ENCODE assay signal across 8 cellular contexts in the genomic region with DNA sequence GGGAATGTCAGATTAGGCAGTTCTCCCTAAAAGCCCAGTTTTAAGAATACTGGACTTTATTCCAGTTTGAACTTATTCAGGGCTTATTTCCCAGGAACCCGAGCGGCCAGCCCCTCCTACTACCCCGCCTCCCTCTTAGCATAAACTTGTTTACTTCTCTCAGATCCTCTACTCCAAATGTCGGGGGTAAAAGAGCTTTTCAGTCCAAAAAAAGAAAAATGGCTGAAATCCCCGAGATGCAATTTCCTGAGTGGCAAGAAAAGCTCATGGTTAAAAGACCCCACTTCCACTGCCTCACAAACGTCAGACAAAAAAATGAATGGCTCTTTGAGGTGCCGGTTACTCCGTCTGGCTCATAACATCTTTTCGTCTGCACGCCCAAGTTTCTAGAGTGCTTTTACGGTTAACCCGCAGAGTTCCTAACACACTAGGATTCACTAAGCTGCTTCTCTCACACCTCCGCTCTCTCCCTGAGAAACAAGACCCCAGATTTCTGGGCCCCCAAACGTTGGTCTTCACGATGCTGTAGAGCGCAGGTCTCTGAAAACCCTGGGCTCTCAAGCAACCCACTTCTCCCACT. TPM values are rescaled to one million over a fixed set of nuclear protein-coding genes. Genes with fewer than 3 reads are reported as not detected.
DNase-seq lines count a peak whose midpoint lies in the region; ATAC-seq and TF ChIP-seq lines count a peak whose summit lies in the region.

No MANE protein-coding gene starts in this region.

- peak; percentile 9 for DNase-seq in activated gamma-delta T cell treated with Interleukin-2 at 50 U/mL for 16 hours
- DNase-seq in activated gamma-delta T cell (lab: John Stamatoyannopoulos, UW), result no peak
- DNase-seq in Kasumi-1 (lab: John Stamatoyannopoulos, UW), result peak; percentile 60 to 75
- DNase-seq in activated CD4-positive, alpha-beta T cell treated with anti-CD3 and anti-CD28 coated beads, Interleukin-2, amount 50 U/mL, for 1 hour, result peak; percentile 3
- DNase-seq in osteoblast (ENCODE audit: insufficient read length, low spot score, missing footprints), result no peak
- no peak for DNase-seq in NCI-H1092 (lab: John Stamatoyannopoulos, UW)

- H3K27me3 ChIP-seq in gastroesophageal sphincter (no peaks in the 10 kb centered on the region), osteoblast (ENCODE audit: insufficient read depth, low read length) (no peaks in the 10 kb centered on the region)

- ATAC-seq in gastroesophageal sphincter (no peak), HG03280 (IDR thresholded peaks at IDR 0.05; ENCODE audit: unreplicated experiment) (no peak)

- TF ChIP-seq EP300 in gastroesophageal sphincter (IDR thresholded peaks at IDR 0.05), result no peak

- H2AFZ ChIP-seq in osteoblast (ENCODE audit: low read length), result peak overlapping the region; percentile 98

- H3K9me3 ChIP-seq in gastroesophageal sphincter (no peaks in the 10 kb centered on the region), osteoblast (ENCODE audit: low read depth, low read length) (no peaks in the 10 kb centered on the region)

- H3K4me2 ChIP-seq in osteoblast (ENCODE audit: insufficient read depth, low read length), result peak overlapping the region; percentile 94

- peaks cover 0 to 49% of the 10 kb centered on the region in 2 donors for H3K36me3 ChIP-seq in gastroesophageal sphincter
- peaks cover 58% of the 10 kb centered on the region for H3K36me3 ChIP-seq in osteoblast (ENCODE audit: insufficient read depth, low read length)

- H3K4me3 ChIP-seq in gastroesophageal sphincter (peak overlapping the region; percentile 52 to 70), osteoblast (ENCODE audit: insufficient read depth, low read length) (peak overlapping the region; percentile 80)

- 0 to 2% methylated on average over 13 to 14 of the region's 16 CpGs for WGBS in gastroesophageal sphincter (ENCODE audit: low coverage in 1 of 2), 2 donors

- H3K27ac ChIP-seq in gastroesophageal sphincter (peak overlapping the region; percentile 35 to 93 (median 83)), osteoblast (ENCODE audit: low read depth, low read length) (peak overlapping the region; percentile 89)

- peaks cover 10% of the 10 kb centered on the region for H4K20me1 ChIP-seq in osteoblast (ENCODE audit: insufficient read depth, low read length)

- H3K4me1 ChIP-seq in gastroesophageal sphincter (peaks cover 0 to 38% (median 11%) of the 10 kb centered on the region in 3 donors), osteoblast (ENCODE audit: insufficient read depth, low read length) (peaks cover 24% of the 10 kb centered on the region)

- TF ChIP-seq CTCF in gastroesophageal sphincter (IDR thresholded peaks at IDR 0.05), result no peak
- TF ChIP-seq CTCF in osteoblast (IDR thresholded peaks at IDR 0.05; ENCODE audit: extremely low read depth, low read depth, low read length), result no peak

- no peak for TF ChIP-seq POLR2A in gastroesophageal sphincter (IDR thresholded peaks at IDR 0.05)

- peaks cover 70% of the 10 kb centered on the region for H3K79me2 ChIP-seq in osteoblast (ENCODE audit: insufficient read depth, low read length)

RNA-seq across cellular contexts. Expression of gene BRD8, which starts 0.4 kb away (rescaled TPM):
- 10 to 100 TPM; 33.7 to 50.9 (median 38.9) TPM for total RNA-seq in gastroesophageal sphincter
- 47.1 and 51.0 TPM in 2 replicates for total RNA-seq in osteoblast

RNA-seq across cellular contexts. Expression of gene KIF20A, which starts 0.9 kb away (rescaled TPM):
- total RNA-seq in gastroesophageal sphincter, result 1 to 10 TPM in 1 of 4 donors, under 1 TPM in 1, not detected in 2; 0.12 to 2.0 TPM
- 5.3 and 7.2 TPM in 2 replicates for total RNA-seq in osteoblast

RNA-seq across cellular contexts. Expression of gene CDC23, which starts 35.1 kb away (rescaled TPM):
- 10 to 100 TPM; 19.3 to 22.3 (median 19.8) TPM for total RNA-seq in gastroesophageal sphincter
- total RNA-seq in osteoblast, result 25.6 and 28.6 TPM in 2 replicates

RNA-seq across cellular contexts. Expression of gene NME5, which starts 38.8 kb away (rescaled TPM):
- total RNA-seq in gastroesophageal sphincter, result 10 to 100 TPM in 1 of 4 donors, 1 to 10 TPM in 3; 1.2 to 10.6 (median 2.8) TPM
- 5.9 and 6.5 TPM in 2 replicates for total RNA-seq in osteoblast

Comparison
In these comparisons a context has a peak if more than half of its experiments do, and no peak if none do; other contexts are left out.
1. DNase-seq: peak in activated gamma-delta T cell treated with Interleukin-2 at 50 U/mL for 16 hours (single experiment), Kasumi-1 (2 of 2) and activated CD4-positive, alpha-beta T cell treated with anti-CD3 and anti-CD28 coated beads, Interleukin-2, amount 50 U/mL, for 1 hour (single experiment); none in activated gamma-delta T cell (single experiment), osteoblast (single experiment) and NCI-H1092 (single experiment).